ENCODE assay signal across 1 cellular context in the genomic region with DNA sequence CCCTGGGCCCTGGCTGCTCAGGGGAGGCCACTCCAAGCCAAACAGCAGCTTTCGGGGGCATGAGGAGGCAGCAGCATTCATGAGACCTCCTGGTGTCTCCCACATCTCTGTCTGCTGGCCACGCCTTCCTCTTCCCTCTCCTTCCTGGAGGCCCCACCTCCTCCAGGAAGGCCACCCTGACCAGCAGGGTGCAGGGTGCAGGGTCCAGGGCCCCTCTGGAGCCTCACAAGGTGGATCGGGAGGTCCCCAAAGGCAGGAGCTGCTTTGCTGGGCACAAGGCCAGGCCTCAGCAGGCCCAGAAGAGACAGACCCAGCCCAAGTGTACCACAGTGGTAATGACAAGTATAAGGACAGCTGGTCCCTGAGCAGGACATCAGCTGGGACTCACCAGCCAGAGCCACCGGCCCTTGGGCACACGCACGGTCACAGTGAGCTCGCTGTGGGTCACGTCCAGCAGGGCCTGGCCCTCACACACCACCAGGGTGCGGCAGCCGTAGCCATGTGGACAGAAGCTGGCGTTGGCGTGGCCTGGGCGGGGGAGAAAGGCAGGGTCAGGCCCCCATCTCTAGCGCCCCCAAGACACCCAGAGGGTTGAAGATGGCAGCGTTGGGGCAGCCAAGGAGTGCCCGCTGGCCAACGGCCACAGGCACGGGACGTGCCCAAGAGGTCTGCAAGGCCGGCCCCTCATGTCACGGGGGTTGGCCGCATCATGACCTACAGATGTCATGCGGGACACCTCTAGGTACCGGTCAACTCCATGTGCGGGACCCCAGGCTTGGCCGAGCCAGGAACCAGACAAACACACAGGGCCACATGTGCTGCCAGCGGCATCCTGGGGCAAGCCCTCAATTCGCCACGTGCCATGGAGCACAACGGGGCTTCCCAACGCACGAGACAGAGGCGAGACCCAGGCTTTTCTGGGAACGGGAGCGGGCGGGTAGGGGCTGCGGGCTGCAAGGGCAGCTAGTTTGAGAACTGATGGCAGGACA.
A peak's percentile ranks its signal among the peaks of the same experiment; 100 is the strongest.
TF ChIP-seq lines count a peak whose summit lies in the region.

No MANE protein-coding gene starts in this region.

TF ChIP-seq in K562, 482 proteins besides CTCF, POLR2A, EP300 and RAD21:
- TF ChIP-seq ZNF354B (CRISPR knock-in tag; IDR thresholded peaks at IDR 0.05): no peak
- no peak for TF ChIP-seq CHD2 (IDR thresholded peaks at IDR 0.05; ENCODE audit: low read depth, low read length)
- TF ChIP-seq DDX20 (tag; IDR thresholded peaks at IDR 0.05; ENCODE audit: low read depth): no peak
- TF ChIP-seq POLR2G (IDR thresholded peaks at IDR 0.05; ENCODE audit: low read depth, low read length): peak; percentile 58
- TF ChIP-seq ZNF445 (CRISPR knock-in tag; IDR thresholded peaks at IDR 0.05; ENCODE audit: low read depth): no peak
- TF ChIP-seq ZFP36 (IDR thresholded peaks at IDR 0.05; ENCODE audit: low read depth, low read length, partially characterized antibody): peak; percentile 78
